18 cellular contexts compared by ENCODE assay signal in genomic region chr3:178255315-178255714, GRCh38.
DNase-seq lines count a peak whose midpoint lies in the region.
"Had no signal": no experiment of that assay in that cellular context is flagged by ENCODE, and none has a peak within 500 bp of the region (broad histone marks: within the 10 kb centered on the region; RNA-seq: fewer than 3 reads in every experiment).

No MANE protein-coding gene starts in this region.

- DNase-seq in A172 (ENCODE audit: low spot score) (peak; percentile 31), NCI-H226 (peak; percentile 18), dermis blood vessel endothelial cell (peak; percentile 99), lung microvascular endothelial cell (ENCODE audit: low read depth in 2 of 2) (peak; percentile 98 to 99), retina (no peak), DMS79 treated with DMSO at 0.1 percent for 48 hours (lab: John Stamatoyannopoulos, UW) (no peak), H4 (ENCODE audit: low spot score) (no peak), GOT3 (lab: John Stamatoyannopoulos, UW) (no peak)
- DNase-seq: 8988T; activated naive CD4-positive, alpha-beta T cell treated with anti-CD3 and anti-CD28 coated beads, Interleukin-2, amount 50 U/mL, for 16 hours; activated T-cell treated with anti-CD3 and anti-CD28 coated beads, Interleukin-2, amount 50 U/mL, for 72 hours; Calu3; H9; left lung; NCI-H2227 treated with DMSO at 0.1 percent for 48 hours; nucleus accumbens; PC-9; right lobe of liver had no signal

Comparison
In these comparisons a context has a peak if more than half of its experiments do, and no peak if none do; other contexts are left out.
1. DNase-seq: peak in A172 (single experiment), NCI-H226 (single experiment), dermis blood vessel endothelial cell (single experiment) and lung microvascular endothelial cell (2 of 2); none in retina (single experiment), DMS79 treated with DMSO at 0.1 percent for 48 hours (single experiment), H4 (single experiment) and GOT3 (single experiment).